Comparison of ENCODE assay signal across 8 cellular contexts in genomic region chr12:130871286-130872178, GRCh38. TPM values are rescaled to one million over a fixed set of nuclear protein-coding genes. Genes with fewer than 3 reads are reported as not detected.
DNase-seq lines count a peak whose midpoint lies in the region; ATAC-seq, FAIRE-seq and TF ChIP-seq lines count a peak whose summit lies in the region.

TSS of gene RAN (plus strand) at chr12:130872066. CDS start at chr12:130872594, 528 bp downstream.

- H3K9ac ChIP-seq in OCI-LY3 (ENCODE audit: low read length) = peak within 1 kb of the TSS; percentile 100
- peak within 1 kb of the TSS; percentile 96 for H3K9ac ChIP-seq in endothelial cell of umbilical vein (replicated peaks; ENCODE audit: extremely low read depth, insufficient read depth, low read length)

- H3K9me1 ChIP-seq in endothelial cell of umbilical vein (replicated peaks; ENCODE audit: control insufficient read depth, extremely low read depth, insufficient read depth, low read length) = no peaks in the 10 kb centered on the region

- peak within 1 kb of the TSS; percentile 88 for H3K4me2 ChIP-seq in OCI-LY3 (ENCODE audit: low read length)
- peak within 1 kb of the TSS; percentile 88 for H3K4me2 ChIP-seq in endothelial cell of umbilical vein (ENCODE audit: insufficient read depth, low read length)

- H3K27ac ChIP-seq in OCI-LY3 (ENCODE audit: low read length) (peak within 1 kb of the TSS; percentile 86), endothelial cell of umbilical vein (ENCODE audit: insufficient read depth, low read depth, low read length) (peak within 1 kb of the TSS; percentile 70)

- H3K79me2 ChIP-seq in OCI-LY3 (ENCODE audit: low read length) (peaks cover 51% of the 10 kb centered on the region), endothelial cell of umbilical vein (ENCODE audit: control insufficient read depth, insufficient read depth, low read length) (peaks cover 36% of the 10 kb centered on the region)

- H3K27me3 ChIP-seq in OCI-LY3 (ENCODE audit: low read depth, low read length) = no peaks in the 10 kb centered on the region
- H3K27me3 ChIP-seq in endothelial cell of umbilical vein (ENCODE audit: control insufficient read depth in 2 of 2, insufficient read depth in 2 of 2, low read length in 2 of 2) = no peaks in the 10 kb centered on the region
- no peaks in the 10 kb centered on the region for H3K27me3 ChIP-seq in mononuclear cell (ENCODE audit: insufficient read depth, low read length)

- peaks cover 28% of the 10 kb centered on the region for H4K20me1 ChIP-seq in OCI-LY3 (ENCODE audit: insufficient read depth, low read length)
- H4K20me1 ChIP-seq in endothelial cell of umbilical vein (replicated peaks; ENCODE audit: control insufficient read depth, extremely low read depth, insufficient read depth, low read length) = peaks cover 5% of the 10 kb centered on the region

- intact Hi-C loops in Calu3 (cut with micrococcal nuclease; ENCODE audit: unreplicated experiment) = loop anchor here (2.0 to 10.0 kb wide), 3 partner anchors 21 to 1657 kb away; partner anchors contain the start of gene STX2
- intact Hi-C loops in endothelial cell of umbilical vein (cut with micrococcal nuclease) = loop anchor here (1.0 to 10.0 kb wide), 6 partner anchors 32 to 1076 kb away; partner anchors contain the start of genes EP400, SFSWAP and STX2

- H3K4me3 ChIP-seq in OCI-LY3 (ENCODE audit: low read length) (peak within 1 kb of the TSS; percentile 97), endothelial cell of umbilical vein (replicated peaks in 1 of 3; ENCODE audit: insufficient read depth in 1 of 3, low read depth in 1 of 3, low read length in 3 of 3) (peak within 1 kb of the TSS; percentile 69 to 99 (median 96)), mononuclear cell (ENCODE audit: low read length) (peak within 1 kb of the TSS; percentile 66)

- no TSS peak for BruUV-seq in Calu3 (replicated peaks; lab: Mats Ljungman, UMichigan)
- TSS peak; percentile 76 for BruUV-seq in endothelial cell of umbilical vein (replicated peaks; lab: Mats Ljungman, UMichigan)

- TF ChIP-seq POLR2A in endothelial cell of umbilical vein (IDR thresholded peaks at IDR 0.05; ENCODE audit: low read depth, low read length) = peak; percentile 89

- H3K36me3 Mint-ChIP-seq in Calu3 (ENCODE audit: insufficient read depth, unreplicated experiment) = peaks cover 61% of the 10 kb centered on the region

- FAIRE-seq in endothelial cell of umbilical vein (lab: Jason Lieb, UNC) = peak; percentile 88

- DNase-seq in Calu3 = peak; percentile 97
- DNase-seq in HuH-7.5 (ENCODE audit: low spot score) = peak; percentile 93
- DNase-seq in activated T-cell treated with anti-CD3 and anti-CD28 coated beads for 1 hour (ENCODE audit: low read depth) = peak; percentile 81
- DNase-seq in endothelial cell of umbilical vein (ENCODE audit: low read depth, low spot score) = peak; percentile 89
- peak; percentile 88 to 92 for DNase-seq in stimulated activated CD8-positive, alpha-beta memory T cell treated with anti-CD3 and anti-CD28 coated beads, Interleukin-2, amount 100 ng/mL, for 48 hours (ENCODE audit: low read depth in 2 of 2)

- H3K36me3 ChIP-seq in OCI-LY3 (replicated peaks; ENCODE audit: low read depth, low read length) (peaks cover 31% of the 10 kb centered on the region), endothelial cell of umbilical vein (ENCODE audit: control insufficient read depth in 2 of 2, extremely low read depth in 1 of 2, insufficient read depth in 2 of 2, low read length in 2 of 2) (peaks cover 6 to 33% of the 10 kb centered on the region in 2 experiments)

- peak within 1 kb of the TSS; percentile 94 for H3K27ac Mint-ChIP-seq in Calu3 (ENCODE audit: unreplicated experiment)

- POLR2A ChIA-PET in endothelial cell of umbilical vein (lab: Charles Lee) = no interaction called here

- dilution Hi-C loops in endothelial cell of umbilical vein (cut with MboI; ENCODE audit: extremely low pct_ligation_motif_present, low sequenced_read_pairs) = no loop called here

- CTCF ChIA-PET in Calu3 (lab: Charles Lee) (interaction anchor here (0.9 to 1.4 kb wide), 7 partner anchors 22 to 54 kb away, joined by 3 to 9 read pairs (median 4); no protein-coding TSS in a partner anchor), endothelial cell of umbilical vein (lab: Charles Lee) (interaction anchor here (0.9 to 1.0 kb wide), 3 partner anchors 22 to 45 kb away, joined by 3 to 4 read pairs (median 3); no protein-coding TSS in a partner anchor)

- H3K4me1 ChIP-seq in OCI-LY3 (ENCODE audit: low read length) (peaks cover 41% of the 10 kb centered on the region), endothelial cell of umbilical vein (ENCODE audit: control insufficient read depth, extremely low read depth, insufficient read depth, low read length) (peaks cover 23% of the 10 kb centered on the region), mononuclear cell (ENCODE audit: insufficient read depth, low read length) (peaks cover 37% of the 10 kb centered on the region)

- ATAC-seq in GM21515 (IDR thresholded peaks at IDR 0.05; ENCODE audit: unreplicated experiment) = peak; percentile 64

- TF ChIP-seq CTCF in Calu3 (IDR thresholded peaks at IDR 0.05; ENCODE audit: unreplicated experiment) (no peak), OCI-LY3 (IDR thresholded peaks at IDR 0.05; ENCODE audit: low read depth, low read length) (no peak), endothelial cell of umbilical vein (IDR thresholded peaks at IDR 0.05; ENCODE audit: extremely low read depth in 1 of 2, insufficient read depth in 1 of 2, low read depth in 1 of 2, low read length in 2 of 2) (no peak)

- H3K27me3 Mint-ChIP-seq in Calu3 (ENCODE audit: unreplicated experiment) = no peaks in the 10 kb centered on the region

- peak within 1 kb of the TSS; percentile 93 for H3K4me3 Mint-ChIP-seq in Calu3 (ENCODE audit: low read depth, unreplicated experiment)

- no peaks in the 10 kb centered on the region for H3K9me3 Mint-ChIP-seq in Calu3 (ENCODE audit: low read depth, unreplicated experiment)

- H3K9me3 ChIP-seq in OCI-LY3 (ENCODE audit: insufficient read depth, low read length) (no peaks in the 10 kb centered on the region), endothelial cell of umbilical vein (replicated peaks; ENCODE audit: control insufficient read depth, insufficient read depth, low read length) (no peaks in the 10 kb centered on the region), mononuclear cell (ENCODE audit: low read depth, low read length) (no peaks in the 10 kb centered on the region)

- H2AFZ ChIP-seq in OCI-LY3 (ENCODE audit: low read depth, low read length) (no peak within 1 kb of the TSS), endothelial cell of umbilical vein (ENCODE audit: low read depth, low read length) (peak within 1 kb of the TSS; percentile 97)

- peaks cover 35% of the 10 kb centered on the region for H3K4me1 Mint-ChIP-seq in Calu3 (ENCODE audit: low read depth, unreplicated experiment)

TF ChIP-seq in endothelial cell of umbilical vein, 7 proteins besides CTCF, POLR2A, EP300 and RAD21:
- TF ChIP-seq MYC (IDR thresholded peaks at IDR 0.05; ENCODE audit: low read depth, low read length) = peak; percentile 59
- peak; percentile 87 for TF ChIP-seq POLR2AphosphoS5 (IDR thresholded peaks at IDR 0.05; ENCODE audit: insufficient read depth, low read depth, low read length)
- no peak for TF ChIP-seq GATA2 (IDR thresholded peaks at IDR 0.05; ENCODE audit: insufficient read depth, insufficient read length, low read depth, low read length)
- no peak for TF ChIP-seq JUN (IDR thresholded peaks at IDR 0.05; ENCODE audit: borderline replicate concordance, insufficient read depth, insufficient read length, low read depth)
- peak; percentile 60 for TF ChIP-seq MAX (IDR thresholded peaks at IDR 0.05; ENCODE audit: insufficient read depth, insufficient read length)
- TF ChIP-seq FOS (IDR thresholded peaks at IDR 0.05; ENCODE audit: borderline replicate concordance, insufficient read depth, low read length) = no peak
- no peak for TF ChIP-seq EZH2 (IDR thresholded peaks at IDR 0.05; ENCODE audit: borderline replicate concordance, low read depth, low read length, severe bottlenecking)

RNA-seq across cellular contexts. Expression of gene RAN, which starts in this region (rescaled TPM):
- total RNA-seq in Calu3 (2022) (1,463 and 1,538 TPM in 2 replicates), endothelial cell of umbilical vein (1,205 and 1,212 TPM in 2 replicates), mononuclear cell (234 TPM)
- 986 and 1,075 TPM in 2 replicates for polyA plus RNA-seq in endothelial cell of umbilical vein
- 1,906 and 2,063 TPM in 2 replicates for polyA plus RNA-seq in endothelial cell of umbilical vein (2011; cell fraction: cytosol; rRNA removed)
- polyA plus RNA-seq in endothelial cell of umbilical vein (2011; cell fraction: nucleus; rRNA removed) = 895 and 1,087 TPM in 2 replicates
- 1,409 and 2,015 TPM in 2 replicates for polyA plus RNA-seq in endothelial cell of umbilical vein (2012)
- 908 and 983 TPM in 2 replicates for polyA minus RNA-seq in endothelial cell of umbilical vein
- polyA minus RNA-seq in endothelial cell of umbilical vein (2011; cell fraction: cytosol; rRNA and poly(A)+ RNA removed) = 640 TPM
- polyA minus RNA-seq in endothelial cell of umbilical vein (2011; cell fraction: nucleus; rRNA and poly(A)+ RNA removed) = 117 and 169 TPM in 2 replicates

Comparison
In these comparisons a context has a peak if more than half of its experiments do, and no peak if none do; other contexts are left out.
1. Peak in every context shown above with its lines: DNase-seq, ATAC-seq, H3K4me3 ChIP-seq and H3K27ac ChIP-seq.